Comparison of ENCODE assay signal across 17 cellular contexts in the genomic region with DNA sequence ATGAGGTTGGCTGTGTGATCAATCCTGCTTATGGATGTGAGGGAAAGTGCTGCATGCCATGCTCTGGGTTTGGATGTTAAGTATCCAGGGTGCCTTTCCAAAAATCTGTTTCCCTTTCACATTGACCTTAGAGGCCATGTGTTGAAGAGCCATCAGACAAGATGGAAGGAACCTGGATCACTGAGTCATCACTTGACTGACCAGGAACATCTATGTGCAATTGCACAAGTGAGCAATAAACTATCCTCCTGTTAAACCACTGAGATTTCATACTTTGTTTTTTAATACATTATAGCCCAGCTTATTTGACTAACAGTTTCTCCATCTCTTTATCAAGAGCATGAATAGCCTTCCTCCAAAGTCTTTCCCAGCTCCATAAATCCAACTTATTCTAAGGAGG. TPM values are rescaled to one million over a fixed set of nuclear protein-coding genes. Genes with fewer than 3 reads are reported as not detected.
DNase-seq lines count a peak whose midpoint lies in the region; ATAC-seq and TF ChIP-seq lines count a peak whose summit lies in the region.
"Had no signal": no experiment of that assay in that cellular context is flagged by ENCODE, and none has a peak within 500 bp of the region (broad histone marks: within the 10 kb centered on the region; RNA-seq: fewer than 3 reads in every experiment).

No MANE protein-coding gene starts in this region.

- H3K4ac ChIP-seq in IMR-90 (ENCODE audit: low read depth, low read length): no peak overlapping the region

- no peak overlapping the region for H3K9ac ChIP-seq in IMR-90 (ENCODE audit: low read depth, low read length)

- no peak overlapping the region for H3K23ac ChIP-seq in IMR-90 (ENCODE audit: low read depth, low read length)

- dilution Hi-C loops in IMR-90 (cut with HindIII; ENCODE audit: low sequenced_read_pairs, unreplicated experiment): loop anchor here (25.0 kb wide), 1 partner anchor 241 kb away; a partner anchor contains a TSS

- H3K27ac ChIP-seq in IMR-90 (ENCODE audit: insufficient read depth, low read length): no peak overlapping the region
- H3K27ac ChIP-seq in A673 (ENCODE audit: low read depth, low read length, poor library complexity, severe bottlenecking): no peak overlapping the region
- H3K27ac ChIP-seq: 22Rv1 had no signal

- TF ChIP-seq CTCF in AG10803 (conservative IDR thresholded peaks at IDR 0.05; ENCODE audit: low read length) (no peak), IMR-90 (conservative IDR thresholded peaks at IDR 0.05; ENCODE audit: low read depth, low read length) (no peak), A673 (conservative IDR thresholded peaks at IDR 0.05; ENCODE audit: low read depth, low read length) (no peak)

- H3K9me1 ChIP-seq in IMR-90 (ENCODE audit: insufficient read depth, low read length): peaks cover 3% of the 10 kb centered on the region; the same call in 1 of the 2 replicates

- no peak overlapping the region for H2BK120ac ChIP-seq in IMR-90 (ENCODE audit: low read depth, low read length)

- no peak for TF ChIP-seq RAD21 in IMR-90 (IDR thresholded peaks at IDR 0.05; ENCODE audit: low read length)

- H3K14ac ChIP-seq in IMR-90 (replicated peaks; ENCODE audit: low read depth, low read length): no peak overlapping the region

- intact Hi-C loops in IMR-90 (cut with micrococcal nuclease) (loop anchor here (2.0 kb wide), 1 partner anchor 76 kb away; a partner anchor contains a TSS), A673 (cut with micrococcal nuclease; ENCODE audit: unreplicated experiment) (no loop called here)

- H3K4me1 ChIP-seq in IMR-90 (ENCODE audit: control insufficient read depth, insufficient read depth, low read length): peaks cover 2% of the 10 kb centered on the region; the same call in 1 of the 2 replicates
- no peaks in the 10 kb centered on the region for H3K4me1 ChIP-seq in A673 (ENCODE audit: insufficient read depth, low read length, poor library complexity, severe bottlenecking)

- H3K4me2 ChIP-seq in IMR-90 (ENCODE audit: low read depth, low read length): no peak overlapping the region

- H3K36me3 ChIP-seq in IMR-90 (ENCODE audit: control insufficient read depth, insufficient read depth, low read length) (no peaks in the 10 kb centered on the region), A673 (ENCODE audit: insufficient read depth, low read length, poor library complexity, severe bottlenecking) (no peaks in the 10 kb centered on the region)

- no peak overlapping the region for H2BK5ac ChIP-seq in IMR-90 (ENCODE audit: low read depth, low read length, poor library complexity, severe bottlenecking)

- no peak overlapping the region for H2AFZ ChIP-seq in IMR-90 (replicated peaks; ENCODE audit: low read length, poor library complexity)

- CTCF ChIA-PET in IMR-90 (lab: Yijun Ruan, JAX) (interaction anchor here (1.0 to 2.0 kb wide), 4 partner anchors 12 to 54 kb away, joined by 3 to 14 read pairs (median 8); no protein-coding TSS in a partner anchor), A673 (lab: Charles Lee) (no interaction called here)

- no peaks in the 10 kb centered on the region for H4K20me1 ChIP-seq in IMR-90 (ENCODE audit: insufficient read depth, low read length)

- H3K27me3 ChIP-seq in IMR-90 (ENCODE audit: control insufficient read depth, insufficient read depth, low read length) (no peaks in the 10 kb centered on the region; the same call in 1 of the 2 replicates), A673 (replicated peaks; ENCODE audit: insufficient read depth, low read depth, low read length, poor library complexity) (no peaks in the 10 kb centered on the region)

- H3K9me3 ChIP-seq in IMR-90 (ENCODE audit: control insufficient read depth, insufficient read depth, low read length) (no peaks in the 10 kb centered on the region), A673 (ENCODE audit: low read depth, low read length, poor library complexity, severe bottlenecking) (no peaks in the 10 kb centered on the region)

- no peak overlapping the region for H4K8ac ChIP-seq in IMR-90 (ENCODE audit: low read depth in 2 of 2, low read length in 2 of 2)

- no peak for TF ChIP-seq POLR2A in IMR-90 (IDR thresholded peaks at IDR 0.05; ENCODE audit: low read depth, low read length)

- POLR2A ChIA-PET in IMR-90 (lab: Charles Lee; ENCODE audit: unreplicated experiment) (no interaction called here), A673 (lab: Charles Lee; ENCODE audit: low non-redundant PET) (no interaction called here)

- no peak for ATAC-seq in IMR-90 (ENCODE audit: low read depth)
- ATAC-seq: HCT116 had no signal

- H2BK15ac ChIP-seq in IMR-90 (ENCODE audit: low read depth, low read length): no peak overlapping the region

- no peak overlapping the region for H2AK9ac ChIP-seq in IMR-90 (replicated peaks; ENCODE audit: low read depth, low read length, poor library complexity)

- H3K18ac ChIP-seq in IMR-90 (ENCODE audit: low read depth, low read length): no peak overlapping the region

- H2BK20ac ChIP-seq in IMR-90 (ENCODE audit: low read depth, low read length): no peak overlapping the region

- H3K4me3 ChIP-seq in AG10803 (ENCODE audit: low read length) (no peak overlapping the region), IMR-90 (ENCODE audit: insufficient read depth, low read depth, low read length) (no peak overlapping the region), A673 (ENCODE audit: low read depth, low read length, poor library complexity, severe bottlenecking) (no peak overlapping the region)

- BruUV-seq in IMR-90 (replicated peaks; lab: Mats Ljungman, UMichigan) (no TSS peak), A673 (replicated peaks; lab: Mats Ljungman, UMichigan) (no TSS peak)

- in situ Hi-C loops in IMR-90 (cut with MboI; ENCODE audit: low sequenced_read_pairs): loop anchor here (5.0 kb wide), 1 partner anchor 76 kb away; a partner anchor contains a TSS

- H3K79me1 ChIP-seq in IMR-90 (ENCODE audit: low read depth in 1 of 2, low read length in 2 of 2): no peaks in the 10 kb centered on the region

- no peak overlapping the region for H4K5ac ChIP-seq in IMR-90 (ENCODE audit: low read depth, low read length)

- no peak overlapping the region for H2AK5ac ChIP-seq in IMR-90 (ENCODE audit: low read depth, low read length)

- DNase-seq in AG10803 (ENCODE audit: low read depth): peak; percentile 25
- no peak for DNase-seq in IMR-90
- DNase-seq in iris pigment epithelial cell (ENCODE audit: low read depth): peak; percentile 49
- DNase-seq in A673 (ENCODE audit: low spot score): no peak
- no peak for DNase-seq in GM03348 (ENCODE audit: low spot score)
- no peak for DNase-seq in RKO (ENCODE audit: low spot score)
- DNase-seq: ACHN; C1 segment of cervical spinal cord; Calu3; CD4-positive, alpha-beta memory T cell; COR-L47; DMS53; DMS79 treated with DMSO at 0.1 percent for 48 hours; GF-D8; H7 had no signal

- H3K56ac ChIP-seq in IMR-90 (ENCODE audit: extremely low read depth, insufficient read depth, low read length): no peak overlapping the region

- no peak overlapping the region for H4K91ac ChIP-seq in IMR-90 (ENCODE audit: insufficient read depth, low read depth, low read length)

TF ChIP-seq in IMR-90, 13 proteins besides CTCF, POLR2A, EP300 and RAD21:
- peak; percentile 19; the same call in 1 of the 2 replicates for TF ChIP-seq CEBPB (IDR thresholded peaks at IDR 0.05; ENCODE audit: low read depth, low read length)
- TF ChIP-seq SMC3 (IDR thresholded peaks at IDR 0.05; ENCODE audit: low read depth, low read length): no peak

RNA-seq across cellular contexts. Expression of a gene that starts 17.8 kb away (rescaled TPM):
- total RNA-seq in IMR-90 (2012; rRNA removed): 18.5 and 58.3 TPM in 2 replicates
- 20.9 and 25.1 TPM in 2 replicates for polyA plus RNA-seq in IMR-90 (2012; rRNA removed)
- 14.7 and 19.9 TPM in 2 replicates for polyA plus RNA-seq in IMR-90 (2012; cell fraction: cytosol; rRNA removed)
- polyA plus RNA-seq in IMR-90 (2012; cell fraction: nucleus; rRNA removed; ENCODE audit: low replicate concordance): 4.0 and 13.8 TPM in 2 replicates
- total RNA-seq in A673 (2021): 8.4 and 10.0 TPM in 2 replicates

Comparison
In these comparisons a context has a peak if more than half of its experiments do, and no peak if none do; other contexts are left out.
1. DNase-seq: peak in AG10803 (single experiment) and iris pigment epithelial cell (single experiment); none in IMR-90 (single experiment), A673 (single experiment), GM03348 (single experiment) and RKO (single experiment).